ENCODE assay signal across 8 cellular contexts in the genomic region with DNA sequence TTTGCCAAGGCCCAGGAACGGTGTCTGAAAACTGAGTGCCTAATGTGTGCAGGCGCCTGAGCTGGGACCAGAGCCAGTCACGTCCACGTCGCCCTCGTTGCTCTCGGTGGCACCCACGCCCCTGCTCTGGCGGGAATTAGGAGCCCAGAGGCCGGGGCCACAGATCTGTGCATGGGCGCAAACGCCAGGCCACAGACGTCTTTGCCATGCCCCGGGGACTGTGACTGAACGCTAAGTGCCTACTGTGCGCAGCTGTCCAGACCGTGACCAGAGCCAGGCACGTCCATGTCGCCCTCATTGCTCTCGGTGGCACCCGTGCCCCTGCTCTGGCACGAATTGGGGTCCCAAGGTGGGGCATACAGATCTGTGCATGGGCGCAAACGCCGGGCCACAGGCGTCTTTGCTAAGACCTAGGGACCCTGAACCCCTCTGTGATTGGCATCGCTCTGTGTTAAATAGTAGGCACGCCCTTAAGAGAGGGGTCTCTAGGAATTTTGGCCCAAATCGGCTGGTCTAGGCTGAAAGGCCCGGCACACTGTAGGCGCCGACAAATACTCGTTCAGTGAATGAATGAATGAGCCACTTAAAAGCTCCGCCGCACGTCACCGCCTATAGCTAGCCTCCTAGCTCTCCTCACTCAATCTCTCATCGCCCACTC. TPM values are rescaled to one million over a fixed set of nuclear protein-coding genes. Genes with fewer than 3 reads are reported as not detected.
DNase-seq lines count a peak whose midpoint lies in the region; TF ChIP-seq lines count a peak whose summit lies in the region.

No MANE protein-coding gene starts in this region.

- TF ChIP-seq POLR2A in breast epithelium (IDR thresholded peaks at IDR 0.05) (no peak), vagina (IDR thresholded peaks at IDR 0.05) (no peak)

- peak overlapping the region; percentile 97 to 98 for H3K27ac ChIP-seq in breast epithelium
- H3K27ac ChIP-seq in vagina, result peak overlapping the region; percentile 94

- intact Hi-C loops in breast epithelium (cut with DNase I; ENCODE audit: low total_unique reads), result no loop called here
- intact Hi-C loops in vagina (cut with DNase I), result no loop called here

- peak overlapping the region; percentile 91 to 95 (median 91) for H3K4me3 ChIP-seq in breast epithelium
- H3K4me3 ChIP-seq in vagina, result peak overlapping the region; percentile 83 to 94

- H3K27ac Mint-ChIP-seq in mesothelial cell of epicardium, result peak overlapping the region; percentile 98

- H3K27me3 ChIP-seq in breast epithelium, result no peaks in the 10 kb centered on the region
- no peaks in the 10 kb centered on the region for H3K27me3 ChIP-seq in vagina

- DNase-seq in stimulated activated CD4-positive, alpha-beta T cell treated with anti-CD3 and anti-CD28 coated beads, Interleukin-1b, Interleukin-23, amount 100 ng/mL, for 48 hours, result peak; percentile 19
- no peak for DNase-seq in stimulated activated CD4-positive, alpha-beta T cell treated with anti-CD3 and anti-CD28 coated beads, Interleukin-12 subunit alpha, Interleukin-12 subunit beta, amount 100 ng/mL, for 4 hours
- DNase-seq in breast epithelium (ENCODE audit: low spot score in 2 of 2) (peak in 1 of 2 donors; percentile 52), mesothelial cell of epicardium (ENCODE audit: low spot score in 2 of 2, unreplicated experiment in 2 of 2) (no peak), vagina (ENCODE audit: extremely low spot score in 2 of 2) (no peak), NCI-H82 treated with DMSO at 0.1 percent for 48 hours (lab: John Stamatoyannopoulos, UW; ENCODE audit: unreplicated experiment) (no peak), iPS-NIHi7 (ENCODE audit: extremely low spot score) (no peak), NCI-H748 treated with DMSO at 0.1 percent for 48 hours (lab: John Stamatoyannopoulos, UW) (no peak)

- peaks cover 34% of the 10 kb centered on the region for H3K4me1 Mint-ChIP-seq in mesothelial cell of epicardium

- H3K4me3 Mint-ChIP-seq in mesothelial cell of epicardium, result peak overlapping the region; percentile 90

- peaks cover 2% of the 10 kb centered on the region for H3K36me3 Mint-ChIP-seq in mesothelial cell of epicardium

- H3K4me1 ChIP-seq in breast epithelium (peaks cover 18 to 23% of the 10 kb centered on the region in 2 donors), vagina (peaks cover 50% of the 10 kb centered on the region)

- no peaks in the 10 kb centered on the region for H3K27me3 Mint-ChIP-seq in mesothelial cell of epicardium (ENCODE audit: low read depth)

- no peaks in the 10 kb centered on the region for H3K36me3 ChIP-seq in breast epithelium
- no peaks in the 10 kb centered on the region for H3K36me3 ChIP-seq in vagina

- TF ChIP-seq CTCF in breast epithelium (IDR thresholded peaks at IDR 0.05) (no peak), mesothelial cell of epicardium (IDR thresholded peaks at IDR 0.05; ENCODE audit: unreplicated experiment) (no peak), vagina (IDR thresholded peaks at IDR 0.05) (no peak)

- H3K9me3 Mint-ChIP-seq in mesothelial cell of epicardium, result no peaks in the 10 kb centered on the region

- no peaks in the 10 kb centered on the region for H3K9me3 ChIP-seq in breast epithelium
- H3K9me3 ChIP-seq in vagina, result no peaks in the 10 kb centered on the region

RNA-seq across cellular contexts. Expression of a gene that starts 0.8 kb away (rescaled TPM):
- 10 to 100 TPM in 1 of 3 donors, 1 to 10 TPM in 2; 5.8 to 11.3 (median 7.2) TPM for total RNA-seq in breast epithelium
- total RNA-seq in mesothelial cell of epicardium, result 51.3 to 59.3 TPM (median 53.1 TPM) in 3 replicates
- total RNA-seq in vagina, result 16.9 TPM

RNA-seq across cellular contexts. Expression of a gene that starts 9.1 kb away (rescaled TPM):
- 10 to 100 TPM; 26.7 to 28.5 (median 27.9) TPM for total RNA-seq in breast epithelium
- total RNA-seq in mesothelial cell of epicardium, result 110 to 121 TPM (median 117 TPM) in 3 replicates
- total RNA-seq in vagina, result 40.8 TPM

RNA-seq across cellular contexts. Expression of a gene that starts 59.4 kb away (rescaled TPM):
- not detected for total RNA-seq in breast epithelium
- 0.45 to 0.95 TPM (median 0.58 TPM) in 3 replicates for total RNA-seq in mesothelial cell of epicardium
- total RNA-seq in vagina, result not detected
